Comparison of ENCODE assay signal across 8 cellular contexts in genomic region chr1:41432481-41433280, GRCh38. TPM values are rescaled to one million over a fixed set of nuclear protein-coding genes. Genes with fewer than 3 reads are reported as not detected.
DNase-seq lines count a peak whose midpoint lies in the region; ATAC-seq lines count a peak whose summit lies in the region.

No MANE protein-coding gene starts in this region.

- H3K4me3 ChIP-seq in NT2/D1 (ENCODE audit: insufficient read length, low read depth), result no peak overlapping the region
- no peak overlapping the region for H3K4me3 ChIP-seq in esophagus (ENCODE audit: low read depth in 1 of 2, low read length in 2 of 2)
- peak overlapping the region in 1 of 2 donors; percentile 17 for H3K4me3 ChIP-seq in muscle layer of colon (ENCODE audit: low read depth in 1 of 2, low read length in 2 of 2)

- WGBS in esophagus, 2 donors, result 24 to 32% methylated on average over 17 of the region's 17 CpGs

- peaks cover 27% of the 10 kb centered on the region for H3K4me1 ChIP-seq in NT2/D1 (ENCODE audit: insufficient read depth, insufficient read length)
- H3K4me1 ChIP-seq in esophagus (ENCODE audit: control insufficient read depth in 2 of 2, insufficient read depth in 2 of 2, low read length in 1 of 2), result peaks cover 9 to 13% of the 10 kb centered on the region in 2 donors
- H3K4me1 ChIP-seq in muscle layer of colon (ENCODE audit: insufficient read depth, low read length), result peaks cover 35% of the 10 kb centered on the region

- H3K9me3 ChIP-seq in NT2/D1 (ENCODE audit: insufficient read depth, low read length) (no peaks in the 10 kb centered on the region), esophagus (ENCODE audit: control insufficient read depth in 2 of 2, insufficient read depth in 1 of 2, low read depth in 1 of 2, low read length in 1 of 2) (no peaks in the 10 kb centered on the region), muscle layer of colon (ENCODE audit: low read length) (no peaks in the 10 kb centered on the region)

- peak; percentile 53 for ATAC-seq in HG03175 (IDR thresholded peaks at IDR 0.05; ENCODE audit: unreplicated experiment)
- no peak for ATAC-seq in HG03095 (IDR thresholded peaks at IDR 0.05; ENCODE audit: unreplicated experiment)

- H3K36me3 ChIP-seq in NT2/D1 (ENCODE audit: insufficient read depth, insufficient read length, low read length) (no peaks in the 10 kb centered on the region), esophagus (ENCODE audit: control insufficient read depth in 2 of 2, insufficient read depth in 2 of 2, low read length in 1 of 2) (no peaks in the 10 kb centered on the region), muscle layer of colon (ENCODE audit: insufficient read depth, low read length) (no peaks in the 10 kb centered on the region)

- H3K27me3 ChIP-seq in NT2/D1 (ENCODE audit: insufficient read depth, insufficient read length), result no peaks in the 10 kb centered on the region
- no peaks in the 10 kb centered on the region for H3K27me3 ChIP-seq in esophagus (ENCODE audit: control insufficient read depth in 1 of 2, insufficient read depth in 2 of 2, low read length in 2 of 2)
- no peaks in the 10 kb centered on the region for H3K27me3 ChIP-seq in muscle layer of colon (ENCODE audit: control insufficient read depth in 1 of 2, insufficient read depth in 2 of 2, low read length in 2 of 2)

- H3K27ac ChIP-seq in esophagus (ENCODE audit: low read depth in 2 of 2, low read length in 1 of 2), result peak overlapping the region; percentile 26 to 52
- peak overlapping the region; percentile 4 for H3K27ac ChIP-seq in muscle layer of colon (ENCODE audit: low read depth, low read length)

- DNase-seq in D341Med (ENCODE audit: low spot score) (peak; percentile 90), NT2/D1 (ENCODE audit: low read depth, low spot score) (peak; percentile 93)
- DNase-seq in activated CD8-positive, alpha-beta memory T cell treated with anti-CD3 and anti-CD28 coated beads, Interleukin-2, amount 50 U/mL, for 48 hours, result peak; percentile 97
- peak; percentile 18 to 44 for DNase-seq in stimulated activated CD8-positive, alpha-beta memory T cell treated with anti-CD3 and anti-CD28 coated beads, Interleukin-4, amount 100 ng/mL, for 4 hours (ENCODE audit: low read depth in 2 of 2, low spot score in 1 of 2)

- H3K9ac ChIP-seq in NT2/D1 (ENCODE audit: insufficient read length, low read depth), result peak overlapping the region; percentile 24
- no peak overlapping the region for H3K9ac ChIP-seq in muscle layer of colon (ENCODE audit: low read length)

RNA-seq across cellular contexts. Expression of gene EDN2, which starts 51.8 kb away (rescaled TPM):
- polyA plus RNA-seq in esophagus, result 10 to 100 TPM in 1 of 2 donors, 1 to 10 TPM in 1; 6.9 to 32.1 TPM

Comparison
In these comparisons a context has a peak if more than half of its experiments do, and no peak if none do; other contexts are left out.
1. DNase-seq: peak in every context shown above with its lines; median percentile 97 in activated CD8-positive, alpha-beta memory T cell treated with anti-CD3 and anti-CD28 coated beads, Interleukin-2, amount 50 U/mL, for 48 hours; 93 in NT2/D1; 90 in D341Med; 31 in stimulated activated CD8-positive, alpha-beta memory T cell treated with anti-CD3 and anti-CD28 coated beads, Interleukin-4, amount 100 ng/mL, for 4 hours.